Comparison of ENCODE assay signal across 26 cellular contexts in genomic region chr5:87138091-87138819, GRCh38.
DNase-seq lines count a peak whose midpoint lies in the region; ATAC-seq, FAIRE-seq and TF ChIP-seq lines count a peak whose summit lies in the region.
"Had no signal": no experiment of that assay in that cellular context is flagged by ENCODE, and none has a peak within 500 bp of the region (broad histone marks: within the 10 kb centered on the region; RNA-seq: fewer than 3 reads in every experiment).

No MANE protein-coding gene starts in this region.

- H3K9me3 ChIP-seq in astrocyte (ENCODE audit: insufficient read depth, low read depth, low read length): no peaks in the 10 kb centered on the region
- H3K9me3 ChIP-seq in parathyroid adenoma (ENCODE audit: control insufficient read depth, low read length): no peaks in the 10 kb centered on the region
- no peaks in the 10 kb centered on the region for H3K9me3 ChIP-seq in tibial artery
- H3K9me3 ChIP-seq: prostate gland had no signal

- H2AFZ ChIP-seq in astrocyte (ENCODE audit: low read depth, low read length): peak overlapping the region; percentile 21
- H2AFZ ChIP-seq in parathyroid adenoma: peak overlapping the region; percentile 4
- H2AFZ ChIP-seq: hepatocyte had no signal

- no peaks in the 10 kb centered on the region for H3K36me3 Mint-ChIP-seq in astrocyte (ENCODE audit: low read depth, unreplicated experiment)
- H3K36me3 Mint-ChIP-seq: CD4-positive, CD25-positive, alpha-beta regulatory T cell; stimulated activated effector memory CD8-positive, alpha-beta T cell treated with anti-CD3 and anti-CD28 coated beads, Interleukin-12 subunit alpha, Interleukin-12 subunit beta, amount 100 ng/mL, for 72 hours had no signal

- H3K4me1 ChIP-seq in astrocyte (ENCODE audit: insufficient read depth, low read length) (peaks cover 4% of the 10 kb centered on the region), parathyroid adenoma (peaks cover 4% of the 10 kb centered on the region), tibial artery (peaks cover 0 to 36% (median 24%) of the 10 kb centered on the region in 4 donors)
- H3K4me1 ChIP-seq: prostate gland had no signal

- peaks cover 42% of the 10 kb centered on the region for H3K4me1 Mint-ChIP-seq in astrocyte (ENCODE audit: low read depth, unreplicated experiment)
- H3K4me1 Mint-ChIP-seq: activated CD4-positive, alpha-beta T cell treated with anti-CD3 and anti-CD28 coated beads, Interleukin-2, amount 10 ng/mL, durations not matched to agents 7 days and 5 days; central memory CD8-positive, alpha-beta T cell; immature natural killer cell; neural crest cell had no signal

- H3K27ac ChIP-seq in astrocyte (ENCODE audit: low read depth, low read length) (no peak overlapping the region), parathyroid adenoma (no peak overlapping the region), tibial artery (peak overlapping the region; percentile 41 to 55)
- H3K27ac ChIP-seq: hepatocyte, prostate gland, WERI-Rb-1 had no signal

- H3K4me3 ChIP-seq in astrocyte (ENCODE audit: insufficient read depth, low read depth, low read length) (no peak overlapping the region), parathyroid adenoma (ENCODE audit: low read depth, low read length) (no peak overlapping the region), tibial artery (no peak overlapping the region)
- H3K4me3 ChIP-seq: hepatocyte, prostate gland had no signal

- H3K79me2 ChIP-seq in astrocyte (ENCODE audit: insufficient read depth, low read length) (no peaks in the 10 kb centered on the region), parathyroid adenoma (no peaks in the 10 kb centered on the region)
- H3K79me2 ChIP-seq: hepatocyte had no signal

- no peak overlapping the region for H3K4me2 ChIP-seq in astrocyte (ENCODE audit: low read length)
- H3K4me2 ChIP-seq in parathyroid adenoma (ENCODE audit: low read length): no peak overlapping the region
- H3K4me2 ChIP-seq: hepatocyte had no signal

- intact Hi-C loops in left cardiac atrium (cut with DNase I): no loop called here
- intact Hi-C loops in tibial artery (cut with DNase I; ENCODE audit: low total_unique reads): no loop called here

- peak; percentile 61 to 75 for ATAC-seq in left cardiac atrium
- ATAC-seq: HepG2; stimulated activated effector memory CD8-positive, alpha-beta T cell treated with anti-CD3 and anti-CD28 coated beads, Interleukin-12 subunit alpha, Interleukin-12 subunit beta, amount 100 ng/mL, for 72 hours had no signal

- peaks cover 3% of the 10 kb centered on the region for H3K9me3 Mint-ChIP-seq in astrocyte (ENCODE audit: unreplicated experiment)
- H3K9me3 Mint-ChIP-seq: central memory CD8-positive, alpha-beta T cell; immature natural killer cell; stimulated activated effector memory CD8-positive, alpha-beta T cell treated with anti-CD3 and anti-CD28 coated beads, Interleukin-12 subunit alpha, Interleukin-12 subunit beta, amount 100 ng/mL, for 72 hours had no signal

- H3K36me3 ChIP-seq in astrocyte (ENCODE audit: insufficient read depth, low read length): no peaks in the 10 kb centered on the region
- H3K36me3 ChIP-seq in parathyroid adenoma (ENCODE audit: control insufficient read depth, insufficient read depth, low read length): no peaks in the 10 kb centered on the region
- no peaks in the 10 kb centered on the region for H3K36me3 ChIP-seq in tibial artery
- H3K36me3 ChIP-seq: prostate gland, WERI-Rb-1 had no signal

- no peaks in the 10 kb centered on the region for H4K20me1 ChIP-seq in astrocyte (ENCODE audit: insufficient read depth, low read length)

- no peak overlapping the region for H3K4me3 Mint-ChIP-seq in astrocyte (ENCODE audit: unreplicated experiment)
- H3K4me3 Mint-ChIP-seq: activated CD4-positive, alpha-beta T cell treated with anti-CD3 and anti-CD28 coated beads, Interleukin-2, amount 10 ng/mL, durations not matched to agents 7 days and 5 days; CD4-positive, CD25-positive, alpha-beta regulatory T cell; central memory CD8-positive, alpha-beta T cell; immature natural killer cell; neural crest cell; stimulated activated effector memory CD8-positive, alpha-beta T cell treated with anti-CD3 and anti-CD28 coated beads, Interleukin-12 subunit alpha, Interleukin-12 subunit beta, amount 100 ng/mL, for 72 hours had no signal

- no peak for TF ChIP-seq CTCF in astrocyte (IDR thresholded peaks at IDR 0.05; ENCODE audit: insufficient read depth, low read depth, low read length)
- no peak for TF ChIP-seq CTCF in parathyroid adenoma (IDR thresholded peaks at IDR 0.05)
- no peak for TF ChIP-seq CTCF in tibial artery (IDR thresholded peaks at IDR 0.05)

- H3K27me3 Mint-ChIP-seq in astrocyte (ENCODE audit: low read depth, unreplicated experiment): no peaks in the 10 kb centered on the region
- H3K27me3 Mint-ChIP-seq: activated CD4-positive, alpha-beta T cell treated with anti-CD3 and anti-CD28 coated beads, Interleukin-2, amount 10 ng/mL, durations not matched to agents 7 days and 5 days; CD4-positive, CD25-positive, alpha-beta regulatory T cell; central memory CD8-positive, alpha-beta T cell had no signal

- H3K9ac ChIP-seq in astrocyte (ENCODE audit: low read length) (no peak overlapping the region), parathyroid adenoma (no peak overlapping the region)

- H3K27me3 ChIP-seq in astrocyte (ENCODE audit: insufficient read depth, low read length) (no peaks in the 10 kb centered on the region), parathyroid adenoma (ENCODE audit: control insufficient read depth, insufficient read depth, low read length) (no peaks in the 10 kb centered on the region), tibial artery (no peaks in the 10 kb centered on the region)
- H3K27me3 ChIP-seq: hepatocyte had no signal

- FAIRE-seq in astrocyte (lab: Jason Lieb, UNC): peak; percentile 59
- FAIRE-seq: GM19239, HepG2 had no signal

- peak overlapping the region; percentile 26 for H3K27ac Mint-ChIP-seq in astrocyte (ENCODE audit: unreplicated experiment)
- H3K27ac Mint-ChIP-seq: activated CD4-positive, alpha-beta T cell treated with anti-CD3 and anti-CD28 coated beads, Interleukin-2, amount 10 ng/mL, durations not matched to agents 7 days and 5 days; CD4-positive, CD25-positive, alpha-beta regulatory T cell; immature natural killer cell; stimulated activated effector memory CD8-positive, alpha-beta T cell treated with anti-CD3 and anti-CD28 coated beads, Interleukin-12 subunit alpha, Interleukin-12 subunit beta, amount 100 ng/mL, for 72 hours had no signal

- no peak for DNase-seq in astrocyte (ENCODE audit: low read depth)
- DNase-seq in left cardiac atrium: no peak
- DNase-seq in tibial artery: no peak
- DNase-seq in NCI-H1417 (lab: John Stamatoyannopoulos, UW): no peak
- no peak for DNase-seq in NCI-H2196 (lab: John Stamatoyannopoulos, UW; ENCODE audit: unreplicated experiment)
- DNase-seq in middle frontal gyrus (ENCODE audit: extremely low spot score, low spot score): no peak
- DNase-seq: activated CD4-positive, alpha-beta T cell treated with anti-CD3 and anti-CD28 coated beads, Interleukin-2, amount 10 ng/mL, durations not matched to agents 7 days and 5 days; activated naive CD4-positive, alpha-beta T cell treated with anti-CD3 and anti-CD28 coated beads, Interleukin-2, amount 50 U/mL, for 16 hours; amygdala; CD4-positive, CD25-positive, alpha-beta regulatory T cell; immature natural killer cell; NCI-H1048; NCI-H187 treated with DMSO at 0.1 percent for 48 hours; NCI-H2227 treated with DMSO at 0.1 percent for 48 hours; NCI-H748 treated with DMSO at 0.1 percent for 48 hours; stimulated activated CD4-positive, alpha-beta T cell treated with anti-CD3 and anti-CD28 coated beads, Interleukin-2, amount 100 ng/mL, for 48 hours; T-helper 9 cell; WERI-Rb-1 had no signal

Comparison
In these comparisons a context has a peak if more than half of its experiments do, and no peak if none do; other contexts are left out.
1. H3K27ac ChIP-seq: peak in tibial artery (2 of 2); none in astrocyte (single experiment) and parathyroid adenoma (single experiment).